In genomic region chr16:69105501-69106361, GRCh38 we compare ENCODE assay signal across 8 cellular contexts. TPM values are rescaled to one million over a fixed set of nuclear protein-coding genes. Genes with fewer than 3 reads are reported as not detected.
DNase-seq lines count a peak whose midpoint lies in the region; ATAC-seq, FAIRE-seq and TF ChIP-seq lines count a peak whose summit lies in the region.

A gene with protein sequence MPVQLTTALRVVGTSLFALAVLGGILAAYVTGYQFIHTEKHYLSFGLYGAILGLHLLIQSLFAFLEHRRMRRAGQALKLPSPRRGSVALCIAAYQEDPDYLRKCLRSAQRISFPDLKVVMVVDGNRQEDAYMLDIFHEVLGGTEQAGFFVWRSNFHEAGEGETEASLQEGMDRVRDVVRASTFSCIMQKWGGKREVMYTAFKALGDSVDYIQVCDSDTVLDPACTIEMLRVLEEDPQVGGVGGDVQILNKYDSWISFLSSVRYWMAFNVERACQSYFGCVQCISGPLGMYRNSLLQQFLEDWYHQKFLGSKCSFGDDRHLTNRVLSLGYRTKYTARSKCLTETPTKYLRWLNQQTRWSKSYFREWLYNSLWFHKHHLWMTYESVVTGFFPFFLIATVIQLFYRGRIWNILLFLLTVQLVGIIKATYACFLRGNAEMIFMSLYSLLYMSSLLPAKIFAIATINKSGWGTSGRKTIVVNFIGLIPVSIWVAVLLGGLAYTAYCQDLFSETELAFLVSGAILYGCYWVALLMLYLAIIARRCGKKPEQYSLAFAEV (plus strand): TSS chr16:69105653. CDS start chr16:69109396, 3,743 bp downstream.

- peaks cover 16% of the 10 kb centered on the region for H3K4me1 Mint-ChIP-seq in astrocyte (ENCODE audit: low read depth, unreplicated experiment)

- peak within 1 kb of the TSS; percentile 91 for H3K4me3 Mint-ChIP-seq in astrocyte (ENCODE audit: unreplicated experiment)

- H3K4me1 ChIP-seq in OCI-LY7 (ENCODE audit: insufficient read depth, low read length, poor library complexity, severe bottlenecking), result no peaks in the 10 kb centered on the region
- H3K4me1 ChIP-seq in astrocyte (ENCODE audit: insufficient read depth, low read length), result peaks cover 25% of the 10 kb centered on the region
- peaks cover 15% of the 10 kb centered on the region for H3K4me1 ChIP-seq in prostate gland (replicated peaks)

- H2AFZ ChIP-seq in OCI-LY7 (ENCODE audit: low read length) (no peak within 1 kb of the TSS), astrocyte (ENCODE audit: low read depth, low read length) (peak within 1 kb of the TSS; percentile 81)

- peak within 1 kb of the TSS; percentile 67 for H3K27ac Mint-ChIP-seq in astrocyte (ENCODE audit: unreplicated experiment)

- H3K36me3 ChIP-seq in OCI-LY7 (ENCODE audit: insufficient read depth, low read length), result no peaks in the 10 kb centered on the region
- H3K36me3 ChIP-seq in astrocyte (ENCODE audit: insufficient read depth, low read length), result no peaks in the 10 kb centered on the region
- H3K36me3 ChIP-seq in prostate gland, result no peaks in the 10 kb centered on the region

- ATAC-seq in HG02852 (IDR thresholded peaks at IDR 0.05; ENCODE audit: unreplicated experiment) (peak; percentile 50), GM19035 (IDR thresholded peaks at IDR 0.05; ENCODE audit: unreplicated experiment) (no peak)

- peak; percentile 56 for DNase-seq in DMS 273 treated with DMSO at 0.1 percent for 48 hours (lab: John Stamatoyannopoulos, UW)
- DNase-seq in OCI-LY7 (ENCODE audit: low spot score), result peak; percentile 12
- DNase-seq in astrocyte (ENCODE audit: low read depth), result peak; percentile 44
- DNase-seq in hippocampal formation (lab: John Stamatoyannopoulos, UW), result peak; percentile 9 to 21
- DNase-seq in prostate gland (ENCODE audit: low spot score), result peak; percentile 52
- DNase-seq in activated gamma-delta T cell (lab: John Stamatoyannopoulos, UW), result no peak

- H4K20me1 ChIP-seq in OCI-LY7 (ENCODE audit: insufficient read depth, low read length) (no peaks in the 10 kb centered on the region), astrocyte (ENCODE audit: insufficient read depth, low read length) (peaks cover 16% of the 10 kb centered on the region)

- peaks cover 11% of the 10 kb centered on the region for H3K36me3 Mint-ChIP-seq in astrocyte (ENCODE audit: low read depth, unreplicated experiment)

- H3K9me3 ChIP-seq in OCI-LY7 (ENCODE audit: low read length) (no peaks in the 10 kb centered on the region), astrocyte (ENCODE audit: insufficient read depth, low read depth, low read length) (no peaks in the 10 kb centered on the region), prostate gland (no peaks in the 10 kb centered on the region)

- peak; percentile 56 for TF ChIP-seq POLR2A in prostate gland (IDR thresholded peaks at IDR 0.05)

- POLR2A ChIA-PET in OCI-LY7 (lab: Charles Lee), result no interaction called here

- CTCF ChIA-PET in OCI-LY7 (lab: Charles Lee; ENCODE audit: unreplicated experiment), result no interaction called here

- peak; percentile 13 for FAIRE-seq in astrocyte (lab: Jason Lieb, UNC)

- H3K9ac ChIP-seq in astrocyte (ENCODE audit: low read length), result peak within 1 kb of the TSS; percentile 67

- no peak within 1 kb of the TSS for H3K27ac ChIP-seq in OCI-LY7 (ENCODE audit: low read depth, low read length, poor library complexity, severe bottlenecking)
- no peak within 1 kb of the TSS for H3K27ac ChIP-seq in astrocyte (ENCODE audit: low read depth, low read length)
- H3K27ac ChIP-seq in prostate gland, result peak within 1 kb of the TSS in 1 of 2 donors; percentile 39

- no peak within 1 kb of the TSS for H3K4me3 ChIP-seq in OCI-LY7 (ENCODE audit: low read depth, low read length, poor library complexity, severe bottlenecking)
- peak within 1 kb of the TSS; percentile 65 for H3K4me3 ChIP-seq in astrocyte (ENCODE audit: insufficient read depth, low read depth, low read length)
- peak within 1 kb of the TSS; percentile 48 to 57 for H3K4me3 ChIP-seq in prostate gland

- H3K9me3 Mint-ChIP-seq in astrocyte (ENCODE audit: unreplicated experiment), result no peaks in the 10 kb centered on the region

- H3K27me3 Mint-ChIP-seq in astrocyte (ENCODE audit: low read depth, unreplicated experiment), result peaks cover 19% of the 10 kb centered on the region

- TF ChIP-seq CTCF in OCI-LY7 (conservative IDR thresholded peaks at IDR 0.05; ENCODE audit: low read length), result no peak; the same call in 1 of the 2 replicates
- peak; percentile 11 for TF ChIP-seq CTCF in astrocyte (IDR thresholded peaks at IDR 0.05; ENCODE audit: insufficient read depth, low read depth, low read length)
- TF ChIP-seq CTCF in prostate gland (IDR thresholded peaks at IDR 0.05), result peak in 2 of 4 experiments; percentile 23 to 39

- no peak within 1 kb of the TSS; the same call in 1 of the 2 replicates for H3K4me2 ChIP-seq in OCI-LY7 (ENCODE audit: low read length)
- peak within 1 kb of the TSS; percentile 95 for H3K4me2 ChIP-seq in astrocyte (ENCODE audit: low read length)

- peaks cover 5% of the 10 kb centered on the region for H3K27me3 ChIP-seq in astrocyte (ENCODE audit: insufficient read depth, low read length)
- no peaks in the 10 kb centered on the region for H3K27me3 ChIP-seq in prostate gland (replicated peaks; ENCODE audit: insufficient read depth)

- no TSS peak for BruUV-seq in OCI-LY7 (replicated peaks; lab: Mats Ljungman, UMichigan)

- WGBS in prostate gland, result 1% methylated on average over 51 of the region's 80 CpGs

- intact Hi-C loops in OCI-LY7 (cut with micrococcal nuclease; ENCODE audit: unreplicated experiment), result no loop called here
- intact Hi-C loops in prostate gland (cut with DNase I), result loop anchor here (5.0 kb wide), 2 partner anchors 168 to 258 kb away; no protein-coding TSS in a partner anchor

- no peaks in the 10 kb centered on the region for H3K9me2 ChIP-seq in OCI-LY7 (ENCODE audit: insufficient read depth, low read length)

- H3K79me2 ChIP-seq in OCI-LY7 (ENCODE audit: insufficient read depth, low read depth, low read length) (no peaks in the 10 kb centered on the region), astrocyte (ENCODE audit: insufficient read depth, low read length) (no peaks in the 10 kb centered on the region)

RNA-seq across cellular contexts. Expression of the gene that starts here (rescaled TPM):
- total RNA-seq in OCI-LY7 (2014; rRNA removed; shearing (Covaris generic)), result 0.09 TPM in 1 of 2 replicates, not detected in the other
- total RNA-seq in OCI-LY7 (2022), result 0.29 and 0.31 TPM in 2 replicates
- 1.7 and 2.0 TPM in 2 replicates for total RNA-seq in astrocyte
- total RNA-seq in prostate gland, result 1 to 10 TPM; 3.0 to 4.5 TPM

Comparison
In these comparisons a context has a peak if more than half of its experiments do, and no peak if none do; other contexts are left out.
1. Peak in DNase-seq in OCI-LY7; RNA of the gene not detected or under 1 TPM.